ENCODE assay signal across 12 cellular contexts in genomic region chr2:11437602-11438001, GRCh38.
DNase-seq lines count a peak whose midpoint lies in the region; ATAC-seq, FAIRE-seq and TF ChIP-seq lines count a peak whose summit lies in the region.
"Had no signal": no experiment of that assay in that cellular context is flagged by ENCODE, and none has a peak within 500 bp of the region (broad histone marks: within the 10 kb centered on the region; RNA-seq: fewer than 3 reads in every experiment).

No MANE protein-coding gene starts in this region.

- peak; percentile 69 for DNase-seq in DMS 273 (lab: John Stamatoyannopoulos, UW; ENCODE audit: unreplicated experiment)
- peak; percentile 60 for DNase-seq in NCI-H1694 treated with DMSO at 0.1 percent for 48 hours (lab: John Stamatoyannopoulos, UW)
- peak; percentile 9 for DNase-seq in pons (ENCODE audit: low spot score)
- DNase-seq in RCC 7860 (ENCODE audit: low spot score) = no peak
- DNase-seq in NCI-H226 = no peak
- no peak for DNase-seq in NK-92 (lab: John Stamatoyannopoulos, UW; ENCODE audit: unreplicated experiment)
- DNase-seq: GDM1, KG1, MV-4-11, NCI-H1417, NCI-H1930 had no signal

- FAIRE-seq in RCC 7860 (lab: Jason Lieb, UNC) = no peak

- ATAC-seq in SK-N-SH treated with all-trans-retinoic acid at 6 μM for 48 hours = peak; percentile 75

TF ChIP-seq in SK-N-SH treated with all-trans-retinoic acid at 6 μM for 48 hours, 23 proteins besides CTCF, POLR2A, EP300 and RAD21:
- TF ChIP-seq GLIS3 (CRISPR knock-in tag; IDR thresholded peaks at IDR 0.05) (no peak), ZC3H10 (CRISPR knock-in tag; IDR thresholded peaks at IDR 0.05) (no peak), PPARA (CRISPR knock-in tag; IDR thresholded peaks at IDR 0.05; ENCODE audit: borderline replicate concordance) (no peak), OSR1 (CRISPR knock-in tag; IDR thresholded peaks at IDR 0.05) (no peak), POU6F1 (CRISPR knock-in tag; IDR thresholded peaks at IDR 0.05; ENCODE audit: borderline replicate concordance, low read depth) (no peak), ISL1 (CRISPR knock-in tag; IDR thresholded peaks at IDR 0.05) (no peak), ZNF70 (CRISPR knock-in tag; IDR thresholded peaks at IDR 0.05) (no peak), ZNF8 (CRISPR knock-in tag; IDR thresholded peaks at IDR 0.05) (no peak)

Comparison
In these comparisons a context has a peak if more than half of its experiments do, and no peak if none do; other contexts are left out.
1. DNase-seq: peak in DMS 273 (single experiment), NCI-H1694 treated with DMSO at 0.1 percent for 48 hours (single experiment) and pons (single experiment); none in RCC 7860 (single experiment), NCI-H226 (single experiment) and NK-92 (single experiment).